In the genomic region with DNA sequence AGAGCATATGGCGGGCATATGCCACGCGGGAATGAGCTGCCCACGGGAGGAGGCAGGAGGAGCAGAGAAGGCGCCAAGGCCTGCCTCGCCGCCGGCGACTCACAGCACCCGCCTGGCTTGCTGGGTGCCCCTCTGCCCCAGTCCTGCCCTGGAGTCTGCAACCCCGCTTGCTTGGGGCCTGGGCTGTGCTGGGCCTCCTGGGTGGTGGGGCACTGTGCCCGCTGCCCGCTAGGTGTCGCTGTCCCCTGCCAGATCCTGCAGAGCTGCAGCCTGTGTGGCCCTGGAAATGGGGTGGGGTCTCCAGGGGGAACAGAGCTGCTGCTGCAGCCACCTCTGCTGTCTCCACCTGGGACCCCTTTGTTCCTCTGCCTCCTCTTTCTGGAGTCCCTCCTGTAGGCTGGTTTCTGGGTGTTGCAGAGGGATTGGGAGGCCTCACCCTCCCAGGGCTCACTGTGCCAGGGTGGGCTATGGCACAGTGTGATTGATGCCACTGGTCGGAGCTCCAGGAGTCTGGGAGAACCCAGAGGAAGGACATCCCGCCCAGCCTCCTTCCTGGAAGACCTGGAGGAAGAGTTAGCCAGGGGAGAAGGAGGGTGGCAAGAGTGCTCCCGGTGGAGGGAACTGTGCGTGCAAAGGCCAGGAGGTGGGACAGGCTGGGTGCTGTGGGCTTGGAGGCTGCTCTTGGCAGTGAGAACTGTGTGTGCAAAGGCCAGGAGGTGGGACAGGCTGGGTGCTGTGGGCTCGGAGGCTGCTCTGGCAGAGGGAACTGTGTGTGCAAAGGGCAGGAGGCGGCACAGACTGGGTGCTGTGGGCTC, we compare ENCODE assay signal across 8 cellular contexts.
DNase-seq lines count a peak whose midpoint lies in the region; ATAC-seq and TF ChIP-seq lines count a peak whose summit lies in the region.

No MANE protein-coding gene starts in this region.

- CTCF ChIA-PET in AG04450 (lab: Charles Lee): interaction anchor here (0.6 to 3.0 kb wide), 33 partner anchors 8 to 544 kb away, joined by 3 to 27 read pairs (median 4); a partner anchor contains a TSS

- H3K4me3 ChIP-seq in AG04450 (ENCODE audit: low read depth, low read length) (no peak overlapping the region), thoracic aorta (no peak overlapping the region)

- no peaks in the 10 kb centered on the region for H3K36me3 ChIP-seq in thoracic aorta

- H3K27me3 ChIP-seq in AG04450 (ENCODE audit: control insufficient read depth, insufficient read depth, low read length) (no peaks in the 10 kb centered on the region), thoracic aorta (replicated peaks; ENCODE audit: insufficient read depth) (no peaks in the 10 kb centered on the region)

- POLR2A ChIA-PET in AG04450 (lab: Yijun Ruan, JAX): no interaction called here

- no peak for DNase-seq in AG04450 (ENCODE audit: low read depth, low spot score)
- DNase-seq in NCI-H460 (ENCODE audit: extremely low read depth, low read depth): peak; percentile 20
- DNase-seq in activated T-cell treated with anti-CD3 and anti-CD28 coated beads for 48 hours (ENCODE audit: low read depth): peak; percentile 64
- DNase-seq in fibroblast of gingiva (ENCODE audit: low read depth): peak; percentile 34
- peak in 42 of 56 donors; percentile 4 to 70 (median 30) for DNase-seq in nucleus accumbens (lab: John Stamatoyannopoulos, UW)
- DNase-seq in thoracic aorta (ENCODE audit: low spot score): no peak

- ATAC-seq in GM18909 (IDR thresholded peaks at IDR 0.05; ENCODE audit: poor library complexity, unreplicated experiment) (peak; percentile 51), thoracic aorta (ENCODE audit: insufficient number of reproducible peaks, low FRiP score, low read depth) (no peak), HG02840 (IDR thresholded peaks at IDR 0.05; ENCODE audit: low FRiP score, unreplicated experiment) (no peak)

- H3K27ac ChIP-seq in AG04450 (ENCODE audit: low read depth, low read length) (no peak overlapping the region), thoracic aorta (no peak overlapping the region)

- H3K9me3 ChIP-seq in AG04450 (ENCODE audit: control insufficient read depth, insufficient read depth, low read length): no peaks in the 10 kb centered on the region; the same call in 1 of the 2 replicates
- no peaks in the 10 kb centered on the region for H3K9me3 ChIP-seq in thoracic aorta

- peak; percentile 83 for TF ChIP-seq CTCF in AG04450 (IDR thresholded peaks at IDR 0.05; ENCODE audit: low read depth, low read length)
- peak; percentile 90 for TF ChIP-seq CTCF in thoracic aorta (IDR thresholded peaks at IDR 0.05)

- H3K4me1 ChIP-seq in thoracic aorta (ENCODE audit: control insufficient read depth in 1 of 2, low read depth in 2 of 2): peaks cover 0 to 7% of the 10 kb centered on the region in 2 donors

Comparison
In these comparisons a context has a peak if more than half of its experiments do, and no peak if none do; other contexts are left out.
1. DNase-seq: peak in NCI-H460 (single experiment), activated T-cell treated with anti-CD3 and anti-CD28 coated beads for 48 hours (single experiment), fibroblast of gingiva (single experiment) and nucleus accumbens (42 of 56); none in AG04450 (single experiment) and thoracic aorta (single experiment).